Comparison of ENCODE assay signal across 8 cellular contexts in the genomic region with DNA sequence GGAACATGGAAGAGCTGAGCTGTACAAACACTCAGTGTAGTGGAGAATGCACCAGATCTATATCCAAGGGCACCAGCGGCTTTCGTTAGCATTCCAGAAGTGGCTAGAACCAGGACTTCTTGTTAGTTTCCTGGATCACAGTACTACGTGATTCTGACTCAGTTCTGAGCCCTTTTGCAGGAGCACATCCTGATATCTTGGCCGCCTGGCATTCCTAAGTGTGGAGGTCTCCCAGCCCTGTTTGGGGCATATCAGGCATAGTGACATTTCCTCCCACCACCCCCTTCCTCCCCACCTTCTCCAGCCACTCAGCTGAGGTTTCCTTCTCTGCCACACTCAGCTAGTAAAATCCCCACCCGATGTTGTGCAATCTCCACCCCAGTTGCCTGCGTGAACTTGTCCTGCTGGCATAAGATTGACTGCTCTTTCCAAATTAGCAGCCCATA.
DNase-seq lines count a peak whose midpoint lies in the region; ATAC-seq, FAIRE-seq and TF ChIP-seq lines count a peak whose summit lies in the region.
"Had no signal": no experiment of that assay in that cellular context is flagged by ENCODE, and none has a peak within 500 bp of the region (broad histone marks: within the 10 kb centered on the region; RNA-seq: fewer than 3 reads in every experiment).

No MANE protein-coding gene starts in this region.

- peak overlapping the region; percentile 29 for H3K27ac Mint-ChIP-seq in T-helper 2 cell treated with Interferon-gamma antibody and Interleukin-4, amounts not matched to agents 5 μg/mL and 100 μg/mL, for 36 hours
- peak overlapping the region; percentile 87 for H3K27ac Mint-ChIP-seq in stimulated activated effector memory CD8-positive, alpha-beta T cell treated with anti-CD3 and anti-CD28 coated beads, Interleukin-12 subunit alpha, Interleukin-12 subunit beta, amount 100 ng/mL, for 72 hours

- FAIRE-seq in HTR-8/SVneo (lab: Jason Lieb, UNC), result no peak

- 89 to 92% methylated on average over 6 of the region's 6 CpGs for WGBS in testis, 2 donors

- no peaks in the 10 kb centered on the region for H3K9me3 ChIP-seq in testis

- intact Hi-C loops in testis (cut with DNase I; ENCODE audit: low total_unique reads), result no loop called here

- no peaks in the 10 kb centered on the region for H3K9me3 Mint-ChIP-seq in T-helper 2 cell treated with Interferon-gamma antibody and Interleukin-4, amounts not matched to agents 5 μg/mL and 100 μg/mL, for 36 hours
- H3K9me3 Mint-ChIP-seq in stimulated activated effector memory CD8-positive, alpha-beta T cell treated with anti-CD3 and anti-CD28 coated beads, Interleukin-12 subunit alpha, Interleukin-12 subunit beta, amount 100 ng/mL, for 72 hours, result no peaks in the 10 kb centered on the region

- peak; percentile 60 for ATAC-seq in stimulated activated effector memory CD8-positive, alpha-beta T cell treated with anti-CD3 and anti-CD28 coated beads, Interleukin-12 subunit alpha, Interleukin-12 subunit beta, amount 100 ng/mL, for 72 hours
- no peak for ATAC-seq in GM19351 (IDR thresholded peaks at IDR 0.05; ENCODE audit: unreplicated experiment)

- peaks cover 60% of the 10 kb centered on the region for H3K36me3 Mint-ChIP-seq in T-helper 2 cell treated with Interferon-gamma antibody and Interleukin-4, amounts not matched to agents 5 μg/mL and 100 μg/mL, for 36 hours (ENCODE audit: low read depth)
- peaks cover 81% of the 10 kb centered on the region for H3K36me3 Mint-ChIP-seq in stimulated activated effector memory CD8-positive, alpha-beta T cell treated with anti-CD3 and anti-CD28 coated beads, Interleukin-12 subunit alpha, Interleukin-12 subunit beta, amount 100 ng/mL, for 72 hours

- H3K27me3 Mint-ChIP-seq in T-helper 2 cell treated with Interferon-gamma antibody and Interleukin-4, amounts not matched to agents 5 μg/mL and 100 μg/mL, for 36 hours (ENCODE audit: low read depth), result no peaks in the 10 kb centered on the region

- no peak for TF ChIP-seq CTCF in fibroblast of villous mesenchyme (IDR thresholded peaks at IDR 0.05; ENCODE audit: insufficient read depth, low read depth, low read length)
- no peak for TF ChIP-seq CTCF in testis (IDR thresholded peaks at IDR 0.05)

- H3K27ac ChIP-seq in testis, result no peak overlapping the region

- H3K4me1 ChIP-seq in testis, result no peaks in the 10 kb centered on the region

- no peak for TF ChIP-seq POLR2A in testis (IDR thresholded peaks at IDR 0.05)

- H3K4me1 Mint-ChIP-seq in T-helper 2 cell treated with Interferon-gamma antibody and Interleukin-4, amounts not matched to agents 5 μg/mL and 100 μg/mL, for 36 hours (ENCODE audit: low read depth), result peaks cover 19% of the 10 kb centered on the region
- H3K4me1 Mint-ChIP-seq in stimulated activated effector memory CD8-positive, alpha-beta T cell treated with anti-CD3 and anti-CD28 coated beads, Interleukin-12 subunit alpha, Interleukin-12 subunit beta, amount 100 ng/mL, for 72 hours, result peaks cover 64% of the 10 kb centered on the region

- H3K36me3 ChIP-seq in testis (ENCODE audit: low read depth, missing control alignments), result no peaks in the 10 kb centered on the region

- no peak overlapping the region for H3K4me3 ChIP-seq in fibroblast of villous mesenchyme (ENCODE audit: low read depth, low read length)
- no peak overlapping the region for H3K4me3 ChIP-seq in testis

- no peak overlapping the region for H3K4me3 Mint-ChIP-seq in T-helper 2 cell treated with Interferon-gamma antibody and Interleukin-4, amounts not matched to agents 5 μg/mL and 100 μg/mL, for 36 hours
- no peak overlapping the region for H3K4me3 Mint-ChIP-seq in stimulated activated effector memory CD8-positive, alpha-beta T cell treated with anti-CD3 and anti-CD28 coated beads, Interleukin-12 subunit alpha, Interleukin-12 subunit beta, amount 100 ng/mL, for 72 hours

- DNase-seq in HTR-8/SVneo (ENCODE audit: insufficient read length, low spot score) (peak; percentile 31), fibroblast of villous mesenchyme (ENCODE audit: low read depth) (peak; percentile 82), testis (no peak), RKO (ENCODE audit: low spot score) (no peak)
- no peak for DNase-seq in T-helper 2 cell treated with Interferon-gamma antibody and Interleukin-4, amounts not matched to agents 5 μg/mL and 100 μg/mL, for 36 hours (ENCODE audit: low spot score)
- DNase-seq in stimulated activated effector memory CD8-positive, alpha-beta T cell treated with anti-CD3 and anti-CD28 coated beads, Interleukin-12 subunit alpha, Interleukin-12 subunit beta, amount 100 ng/mL, for 72 hours (ENCODE audit: low spot score in 2 of 2), result peak in 1 of 2 donors; percentile 45
- DNase-seq: NCI-H1417 had no signal

- H3K27me3 ChIP-seq in testis, result no peaks in the 10 kb centered on the region

Comparison
In these comparisons a context has a peak if more than half of its experiments do, and no peak if none do; other contexts are left out.
1. DNase-seq: peak in HTR-8/SVneo (single experiment) and fibroblast of villous mesenchyme (single experiment); none in T-helper 2 cell treated with Interferon-gamma antibody and Interleukin-4, amounts not matched to agents 5 μg/mL and 100 μg/mL, for 36 hours (single experiment), testis (single experiment) and RKO (single experiment).